Comparison of ENCODE assay signal across 1 cellular context in genomic region chr6:51182884-51183283, GRCh38.
TF ChIP-seq lines count a peak whose summit lies in the region.

No MANE protein-coding gene starts in this region.

TF ChIP-seq in H1, 55 proteins besides CTCF, POLR2A, EP300 and RAD21 (continued from another document):
- TF ChIP-seq TCF12 (IDR thresholded peaks at IDR 0.05; ENCODE audit: low read depth, low read length) (no peak), EZH2 (IDR thresholded peaks at IDR 0.05; ENCODE audit: low read depth, low read length, severe bottlenecking) (no peak)
